Comparison of ENCODE assay signal across 11 cellular contexts in the genomic region with DNA sequence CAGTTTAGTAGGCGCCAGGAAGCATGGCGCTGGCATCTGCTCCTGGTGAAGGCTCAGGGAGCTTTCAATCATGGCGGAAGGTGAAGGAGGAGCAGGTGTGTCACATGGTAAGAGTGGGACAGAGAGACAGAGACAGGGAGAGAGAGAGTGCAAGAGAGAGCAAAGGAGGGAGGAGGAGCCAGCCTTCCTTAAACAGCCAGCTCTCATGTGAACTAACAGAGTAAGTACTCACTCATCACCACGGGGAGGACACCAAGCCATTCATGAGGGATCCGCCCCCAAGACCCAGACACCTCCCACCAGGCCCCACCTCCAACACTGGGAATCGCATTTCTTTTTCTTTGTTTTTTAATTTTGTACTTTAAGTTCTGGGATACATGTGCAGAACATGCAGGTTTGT. TPM values are rescaled to one million over a fixed set of nuclear protein-coding genes. Genes with fewer than 3 reads are reported as not detected.
DNase-seq lines count a peak whose midpoint lies in the region; ATAC-seq and TF ChIP-seq lines count a peak whose summit lies in the region.
"Had no signal": no experiment of that assay in that cellular context is flagged by ENCODE, and none has a peak within 500 bp of the region (broad histone marks: within the 10 kb centered on the region; RNA-seq: fewer than 3 reads in every experiment).

No MANE protein-coding gene starts in this region.

- H3K9me3 ChIP-seq in HCT116 (ENCODE audit: control insufficient read depth in 1 of 2, insufficient read depth in 1 of 2, low read depth in 1 of 2, low read length in 2 of 2) = no peaks in the 10 kb centered on the region
- no peaks in the 10 kb centered on the region for H3K9me3 ChIP-seq in transverse colon

- H3K27me3 ChIP-seq in HCT116 (ENCODE audit: insufficient read depth, low read length) (no peaks in the 10 kb centered on the region), transverse colon (no peaks in the 10 kb centered on the region)

- no peaks in the 10 kb centered on the region for H3K79me2 ChIP-seq in HCT116 (ENCODE audit: insufficient read depth, low read length)

- CTCF ChIA-PET in Calu3 (lab: Charles Lee) = interaction anchor here (0.8 to 1.6 kb wide), 3 partner anchors 10 to 50 kb away, joined by 3 to 17 read pairs (median 5); no protein-coding TSS in a partner anchor
- CTCF ChIA-PET in HCT116 (lab: Charles Lee) = no interaction called here
- CTCF ChIA-PET in WTC11 (lab: Charles Lee) = interaction anchor here (0.6 kb wide), 1 partner anchor 11 kb away, joined by 3 read pairs; no protein-coding TSS in a partner anchor
- CTCF ChIA-PET in activated CD8-positive, alpha-beta T cell treated with anti-CD3 and anti-CD28 coated beads for 36 hours (lab: Charles Lee) = interaction anchor here (1.1 to 1.2 kb wide), 3 partner anchors 9 to 123 kb away, joined by 3 to 4 read pairs (median 3); no protein-coding TSS in a partner anchor

- TF ChIP-seq CTCF in Calu3 (IDR thresholded peaks at IDR 0.05; ENCODE audit: unreplicated experiment) = no peak
- no peak for TF ChIP-seq CTCF in HCT116 (IDR thresholded peaks at IDR 0.05 in 2 of 3, conservative IDR thresholded peaks at IDR 0.05 in 1 of 3; ENCODE audit: borderline replicate concordance in 1 of 3, insufficient read depth in 1 of 3, low read depth in 2 of 3, low read length in 2 of 3)
- no peak for TF ChIP-seq CTCF in WTC11 (IDR thresholded peaks at IDR 0.05)
- TF ChIP-seq CTCF in osteocyte (IDR thresholded peaks at IDR 0.05) = no peak
- no peak for TF ChIP-seq CTCF in activated CD8-positive, alpha-beta T cell treated with anti-CD3 and anti-CD28 coated beads for 36 hours (IDR thresholded peaks at IDR 0.05)
- TF ChIP-seq CTCF in transverse colon (IDR thresholded peaks at IDR 0.05) = no peak

- H3K4me1 Mint-ChIP-seq in Calu3 (ENCODE audit: low read depth, unreplicated experiment) (peaks cover 30% of the 10 kb centered on the region), WTC11 (peaks cover 42% of the 10 kb centered on the region), osteocyte (ENCODE audit: unreplicated experiment) (peaks cover 8% of the 10 kb centered on the region)
- H3K4me1 Mint-ChIP-seq in activated CD8-positive, alpha-beta T cell treated with anti-CD3 and anti-CD28 coated beads for 36 hours (ENCODE audit: low read depth) = peaks cover 3% of the 10 kb centered on the region
- H3K4me1 Mint-ChIP-seq: B cell had no signal

- H3K27ac Mint-ChIP-seq in Calu3 (ENCODE audit: unreplicated experiment) (peak overlapping the region; percentile 96), WTC11 (peak overlapping the region; percentile 77; the same call in 1 of the 2 replicates), osteocyte (ENCODE audit: unreplicated experiment) (no peak overlapping the region)
- no peak overlapping the region for H3K27ac Mint-ChIP-seq in activated CD8-positive, alpha-beta T cell treated with anti-CD3 and anti-CD28 coated beads for 36 hours
- H3K27ac Mint-ChIP-seq: B cell; CD4-positive, alpha-beta T cell had no signal

- WGBS in transverse colon (ENCODE audit: low coverage in 1 of 2), 2 donors = 90 to 91% methylated on average over 6 of the region's 6 CpGs

- H3K27me3 Mint-ChIP-seq in Calu3 (ENCODE audit: unreplicated experiment) = no peaks in the 10 kb centered on the region
- peaks cover 4% of the 10 kb centered on the region for H3K27me3 Mint-ChIP-seq in WTC11 (ENCODE audit: low read depth)
- H3K27me3 Mint-ChIP-seq in osteocyte (ENCODE audit: unreplicated experiment) = peaks cover 2% of the 10 kb centered on the region
- no peaks in the 10 kb centered on the region for H3K27me3 Mint-ChIP-seq in activated CD8-positive, alpha-beta T cell treated with anti-CD3 and anti-CD28 coated beads for 36 hours
- H3K27me3 Mint-ChIP-seq: B cell; CD4-positive, alpha-beta T cell had no signal

- TF ChIP-seq EP300 in transverse colon (IDR thresholded peaks at IDR 0.05; ENCODE audit: low read depth) = no peak

- H4K20me1 ChIP-seq in HCT116 (ENCODE audit: insufficient read depth) = no peaks in the 10 kb centered on the region

- H3K36me3 ChIP-seq in HCT116 (ENCODE audit: control insufficient read depth in 1 of 2, insufficient read depth in 2 of 2, low read length in 2 of 2) (no peaks in the 10 kb centered on the region), transverse colon (no peaks in the 10 kb centered on the region)

- H3K4me1 ChIP-seq in HCT116 (ENCODE audit: control insufficient read depth in 1 of 2, insufficient read depth in 2 of 2, low read length in 2 of 2) (peaks cover 9% of the 10 kb centered on the region in 2 experiments; a peak in 2 of 4 replicates), transverse colon (no peaks in the 10 kb centered on the region)

- intact Hi-C loops in Calu3 (cut with micrococcal nuclease; ENCODE audit: unreplicated experiment) = no loop called here
- intact Hi-C loops in HCT116 (cut with micrococcal nuclease) = no loop called here
- intact Hi-C loops in activated CD8-positive, alpha-beta T cell treated with anti-CD3 and anti-CD28 coated beads for 36 hours (cut with micrococcal nuclease) = no loop called here
- intact Hi-C loops in transverse colon (cut with DNase I; ENCODE audit: low total_unique reads) = no loop called here

- no peak overlapping the region for H3K27ac ChIP-seq in HCT116 (ENCODE audit: low read depth, low read length)
- no peak overlapping the region for H3K27ac ChIP-seq in transverse colon

- in situ Hi-C loops in transverse colon (cut with MboI; ENCODE audit: low pct_ligation_motif_present in 1 of 4, low pct_unique_long_range_greater_than_20kb in 1 of 4, low sequenced_read_pairs in 3 of 4) = no loop called here

- ATAC-seq in HCT116 = peak; percentile 44; the same call in 1 of the 2 replicates
- ATAC-seq in WTC11 = peak; percentile 21
- no peak for ATAC-seq in GM21367 (IDR thresholded peaks at IDR 0.05; ENCODE audit: unreplicated experiment)
- no peak for ATAC-seq in activated CD8-positive, alpha-beta T cell treated with anti-CD3 and anti-CD28 coated beads for 36 hours

- no peak overlapping the region for H2AFZ ChIP-seq in HCT116 (ENCODE audit: low read depth, low read length, poor library complexity, severe bottlenecking)

- no peak for DNase-seq in Calu3
- DNase-seq in HCT116 (ENCODE audit: low read depth, low spot score) = no peak
- no peak for DNase-seq in WTC11 (ENCODE audit: low spot score)
- DNase-seq in osteocyte (ENCODE audit: extremely low spot score, unreplicated experiment) = peak; percentile 48
- no peak for DNase-seq in activated CD8-positive, alpha-beta T cell treated with anti-CD3 and anti-CD28 coated beads for 36 hours
- DNase-seq in transverse colon = no peak
- DNase-seq: CD4-positive, alpha-beta T cell; DND-41; NCI-H774 had no signal

- no TSS peak for BruUV-seq in Calu3 (replicated peaks; lab: Mats Ljungman, UMichigan)
- no TSS peak for BruUV-seq in HCT116 (replicated peaks; lab: Mats Ljungman, UMichigan)

- no peak for TF ChIP-seq RAD21 in HCT116 (IDR thresholded peaks at IDR 0.05; ENCODE audit: low read depth)

- H3K9me3 Mint-ChIP-seq in Calu3 (ENCODE audit: low read depth, unreplicated experiment) (no peaks in the 10 kb centered on the region), WTC11 (peaks cover 9% of the 10 kb centered on the region), osteocyte (ENCODE audit: unreplicated experiment) (peaks cover 4% of the 10 kb centered on the region)
- no peaks in the 10 kb centered on the region for H3K9me3 Mint-ChIP-seq in activated CD8-positive, alpha-beta T cell treated with anti-CD3 and anti-CD28 coated beads for 36 hours
- H3K9me3 Mint-ChIP-seq: CD4-positive, alpha-beta T cell had no signal

- no peaks in the 10 kb centered on the region for H3K9me2 ChIP-seq in HCT116 (ENCODE audit: insufficient read depth)

- H3K36me3 Mint-ChIP-seq in Calu3 (ENCODE audit: insufficient read depth, unreplicated experiment) (peaks cover 5% of the 10 kb centered on the region), WTC11 (0 out of 2 replicates have a peak, but pooled peaks cover 3% of the 10 kb centered on the region), osteocyte (ENCODE audit: unreplicated experiment) (no peaks in the 10 kb centered on the region)
- no peaks in the 10 kb centered on the region for H3K36me3 Mint-ChIP-seq in activated CD8-positive, alpha-beta T cell treated with anti-CD3 and anti-CD28 coated beads for 36 hours (ENCODE audit: low read depth)

- RAD21 ChIA-PET in HCT116 (lab: Charles Lee; ENCODE audit: low non-redundant PET in 1 of 2, low total read pairs in 2 of 2, uncharacterized antibody in 2 of 2, unreplicated experiment in 2 of 2) = interaction anchor here in 1 of 2 experiments (0.6 to 0.7 kb wide), 2 partner anchors 18 to 292 kb away, joined by 3 to 5 read pairs; no protein-coding TSS in a partner anchor

- H3K4me2 ChIP-seq in HCT116 (ENCODE audit: low read length) = no peak overlapping the region

- H3K4me3 ChIP-seq in HCT116 (replicated peaks in 1 of 2; ENCODE audit: low read depth in 1 of 2, low read length in 2 of 2) (no peak overlapping the region), transverse colon (no peak overlapping the region)

- TF ChIP-seq POLR2A in HCT116 (IDR thresholded peaks at IDR 0.05; ENCODE audit: borderline replicate concordance, extremely low read depth, insufficient read depth, insufficient read length) (no peak), transverse colon (IDR thresholded peaks at IDR 0.05) (no peak)

- H3K4me3 Mint-ChIP-seq in Calu3 (ENCODE audit: low read depth, unreplicated experiment) (no peak overlapping the region), WTC11 (no peak overlapping the region), osteocyte (ENCODE audit: unreplicated experiment) (no peak overlapping the region)
- no peak overlapping the region for H3K4me3 Mint-ChIP-seq in activated CD8-positive, alpha-beta T cell treated with anti-CD3 and anti-CD28 coated beads for 36 hours
- H3K4me3 Mint-ChIP-seq: B cell; CD4-positive, alpha-beta T cell had no signal

- POLR2A ChIA-PET in HCT116 (lab: Charles Lee) (interaction anchor here (0.6 to 2.7 kb wide), 3 partner anchors 10 to 160 kb away, joined by 3 to 6 read pairs (median 3); a partner anchor contains a TSS), WTC11 (lab: Charles Lee) (interaction anchor here (0.5 to 1.3 kb wide), 2 partner anchors 11 to 159 kb away, joined by 3 to 5 read pairs; a partner anchor contains a TSS)
- POLR2A ChIA-PET in activated CD8-positive, alpha-beta T cell treated with anti-CD3 and anti-CD28 coated beads for 36 hours (lab: Charles Lee) = interaction anchor here (0.7 to 1.2 kb wide), 2 partner anchors 9 to 159 kb away, joined by 3 to 4 read pairs; a partner anchor contains a TSS

- no peak overlapping the region for H3K9ac ChIP-seq in HCT116 (ENCODE audit: low read length)

RNA-seq across cellular contexts. Expression of a gene that starts 40.8 kb away (rescaled TPM):
- 54.3 and 59.7 TPM in 2 replicates for total RNA-seq in Calu3 (2022)
- 41.9 TPM for total RNA-seq in HCT116 (2021; ENCODE audit: unreplicated experiment)
- 17.0 TPM in 2 replicates for polyA plus RNA-seq in HCT116 (2012)
- total RNA-seq in WTC11 (2021) = 47.2 to 50.0 TPM (median 48.7 TPM) in 3 replicates
- total RNA-seq in osteocyte = 59.9 and 62.4 TPM in 2 replicates
- total RNA-seq in activated CD8-positive, alpha-beta T cell treated with anti-CD3 and anti-CD28 coated beads for 36 hours = 10 to 100 TPM; 60.3 to 61.4 TPM
- total RNA-seq in transverse colon = 10 to 100 TPM; 43.0 to 53.9 (median 51.3) TPM

RNA-seq across cellular contexts. Expression of a gene that starts 46.6 kb away (rescaled TPM):
- total RNA-seq in Calu3 (2022) = 82.9 and 95.2 TPM in 2 replicates
- 93.2 TPM for total RNA-seq in HCT116 (2021; ENCODE audit: unreplicated experiment)
- 18.2 and 28.3 TPM in 2 replicates for polyA plus RNA-seq in HCT116 (2012)
- total RNA-seq in WTC11 (2021) = 72.4 to 91.3 TPM (median 74.5 TPM) in 3 replicates
- total RNA-seq in osteocyte = 39.9 and 41.0 TPM in 2 replicates
- 100 to 1,000 TPM; 115 to 134 TPM for total RNA-seq in activated CD8-positive, alpha-beta T cell treated with anti-CD3 and anti-CD28 coated beads for 36 hours
- total RNA-seq in transverse colon = 10 to 100 TPM; 10.9 to 32.7 (median 18.7) TPM

Comparison
In these comparisons a context has a peak if more than half of its experiments do, and no peak if none do; other contexts are left out.
1. H3K27ac Mint-ChIP-seq: peak in Calu3 (single experiment) and WTC11 (single experiment); none in osteocyte (single experiment) and activated CD8-positive, alpha-beta T cell treated with anti-CD3 and anti-CD28 coated beads for 36 hours (single experiment).
2. ATAC-seq: peak in HCT116 (single experiment) and WTC11 (single experiment); none in GM21367 (single experiment) and activated CD8-positive, alpha-beta T cell treated with anti-CD3 and anti-CD28 coated beads for 36 hours (single experiment).